ENCODE assay signal across 8 cellular contexts in the genomic region with DNA sequence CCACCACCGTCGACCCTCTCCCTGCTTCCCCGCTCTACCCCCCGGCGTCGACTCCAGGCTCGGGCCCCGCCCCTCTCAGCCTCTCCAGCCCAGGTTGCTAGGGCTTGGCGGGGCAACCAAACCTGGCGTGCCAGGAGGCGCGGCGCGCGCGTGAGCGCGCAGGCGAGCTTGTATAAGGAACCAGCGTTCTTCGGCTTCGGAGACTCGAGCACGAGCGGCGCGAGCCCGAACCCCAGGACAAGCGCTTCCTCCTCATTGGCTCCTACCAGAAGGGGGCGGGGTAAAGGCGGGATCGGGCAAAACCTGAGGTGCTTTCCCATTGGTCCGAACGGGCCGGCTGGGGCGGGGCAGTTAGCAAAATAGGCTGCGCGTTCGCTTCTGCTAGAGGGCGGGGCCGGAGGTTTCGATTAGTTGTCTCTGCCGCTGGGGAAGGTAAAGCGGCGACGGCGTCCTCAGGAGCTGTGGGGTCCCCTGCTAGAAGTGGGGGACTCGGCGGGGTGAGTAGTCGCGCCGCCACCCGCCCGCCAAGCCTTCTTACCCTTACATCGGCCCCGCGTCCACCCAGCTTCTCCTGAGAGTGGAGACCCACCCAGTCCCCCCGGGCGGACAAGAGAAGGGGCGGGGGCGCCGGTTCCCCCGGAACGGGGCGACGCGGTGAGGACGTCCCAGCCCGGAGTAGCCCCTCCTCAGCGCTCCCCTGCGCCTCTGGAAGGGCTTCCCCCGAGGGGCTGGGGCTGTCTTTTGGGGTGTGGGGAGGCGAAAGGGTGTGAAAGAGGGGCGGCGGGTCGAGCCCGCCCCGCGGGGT.
DNase-seq lines count a peak whose midpoint lies in the region; ATAC-seq lines count a peak whose summit lies in the region.

A gene (plus strand): TSS at position 410 of the 805 bp plus-strand sequence. CDS start 81,489 bp downstream, outside the sequence.

- H3K4me3 Mint-ChIP-seq in memory B cell = peak within 1 kb of the TSS; percentile 95

- H3K4me1 ChIP-seq in endocrine pancreas (ENCODE audit: control insufficient read depth, insufficient read depth, low read length) = peaks cover 3% of the 10 kb centered on the region

- no peaks in the 10 kb centered on the region for H3K27me3 Mint-ChIP-seq in memory B cell

- DNase-seq in COR-L47 (lab: John Stamatoyannopoulos, UW) = peak; percentile 87
- peak in 75 of 76 experiments; percentile 10 to 94 (median 89) for DNase-seq in HUDEP-2 (lab: John Stamatoyannopoulos, UW; ENCODE audit: unreplicated experiment in 76 of 76)
- peak; percentile 92 for DNase-seq in NOMO-1 treated with dmso at 0.1 percent for 144 hours (lab: John Stamatoyannopoulos, UW; ENCODE audit: unreplicated experiment)
- DNase-seq in activated CD8-positive, alpha-beta memory T cell treated with anti-CD3 and anti-CD28 coated beads, Interleukin-2, amount 50 U/mL, for 1 hour (ENCODE audit: extremely low read depth) = peak; percentile 96
- DNase-seq in memory B cell (ENCODE audit: low spot score in 2 of 2) = peak; percentile 79 to 93
- peak; percentile 77 to 94 (median 92) for DNase-seq in stimulated activated CD4-positive, alpha-beta T cell treated with anti-CD3 and anti-CD28 coated beads, TNF-alpha, amount 100 ng/mL, for 48 hours (ENCODE audit: low read depth in 3 of 3)

- H3K9me3 Mint-ChIP-seq in memory B cell = no peaks in the 10 kb centered on the region

- peak within 1 kb of the TSS; percentile 81 for H3K4me3 ChIP-seq in endocrine pancreas (ENCODE audit: control insufficient read depth, insufficient read depth, low read length)

- ATAC-seq in GM21423 (IDR thresholded peaks at IDR 0.05; ENCODE audit: unreplicated experiment) (peak; percentile 94), memory B cell (ENCODE audit: low read depth) (peak; percentile 84)

- no peaks in the 10 kb centered on the region for H3K36me3 Mint-ChIP-seq in memory B cell

- H3K9ac ChIP-seq in endocrine pancreas (ENCODE audit: control insufficient read depth, insufficient read depth, low read length) = peak within 1 kb of the TSS; percentile 55

- H3K36me3 ChIP-seq in endocrine pancreas (ENCODE audit: control insufficient read depth, insufficient read depth, low read length) = no peaks in the 10 kb centered on the region

- peaks cover 8% of the 10 kb centered on the region for H3K4me1 Mint-ChIP-seq in memory B cell

- H3K9me3 ChIP-seq in endocrine pancreas (ENCODE audit: control insufficient read depth, low read length) = no peaks in the 10 kb centered on the region

- peak within 1 kb of the TSS; percentile 94 for H3K27ac Mint-ChIP-seq in memory B cell

- no peaks in the 10 kb centered on the region for H3K27me3 ChIP-seq in endocrine pancreas (ENCODE audit: control insufficient read depth, insufficient read depth, low read length)

Comparison
In these comparisons a context has a peak if more than half of its experiments do, and no peak if none do; other contexts are left out.
1. Peak in every context shown above with its lines: DNase-seq, ATAC-seq and H3K4me3 ChIP-seq.